8 cellular contexts compared by ENCODE assay signal in genomic region chr2:118774458-118775133, GRCh38.
DNase-seq lines count a peak whose midpoint lies in the region; ATAC-seq and TF ChIP-seq lines count a peak whose summit lies in the region.

No MANE protein-coding gene starts in this region.

- under 1% methylated on average over 19 of the region's 45 CpGs for WGBS in SK-N-SH (ENCODE audit: low lambda C conversion rate)

- no peak overlapping the region for H3K9ac ChIP-seq in SK-N-SH

- H3K4me1 ChIP-seq in A673 (ENCODE audit: insufficient read depth, low read length, poor library complexity, severe bottlenecking) (no peaks in the 10 kb centered on the region), SK-N-SH (ENCODE audit: control insufficient read depth in 1 of 2, insufficient read depth in 2 of 2, low read depth in 1 of 2, low read length in 1 of 2) (peaks cover 0 to 7% of the 10 kb centered on the region in 2 experiments; a peak in 1 of 4 replicates), upper lobe of right lung (peaks cover 6% of the 10 kb centered on the region), OCI-LY7 (ENCODE audit: insufficient read depth, low read length, poor library complexity, severe bottlenecking) (no peaks in the 10 kb centered on the region)

- H3F3A ChIP-seq in SK-N-SH (replicated peaks; ENCODE audit: insufficient read depth), result no peaks in the 10 kb centered on the region

- H3K4me3 ChIP-seq in A673 (ENCODE audit: low read depth, low read length, poor library complexity, severe bottlenecking) (peak overlapping the region; percentile 31), SK-N-SH (ENCODE audit: low read depth in 2 of 2, low read length in 1 of 2) (peak overlapping the region; percentile 42 to 62), upper lobe of right lung (peak overlapping the region; percentile 44), OCI-LY7 (ENCODE audit: low read depth, low read length, poor library complexity, severe bottlenecking) (no peak overlapping the region)

- POLR2A ChIA-PET in A673 (lab: Charles Lee; ENCODE audit: low non-redundant PET) (no interaction called here), SK-N-SH (lab: Yijun Ruan, JAX) (no interaction called here), OCI-LY7 (lab: Charles Lee) (no interaction called here)

- H3K9me2 ChIP-seq in SK-N-SH, result no peaks in the 10 kb centered on the region
- H3K9me2 ChIP-seq in OCI-LY7 (ENCODE audit: insufficient read depth, low read length), result no peaks in the 10 kb centered on the region

- H2AFZ ChIP-seq in SK-N-SH (ENCODE audit: low read depth) (peak overlapping the region; percentile 56), OCI-LY7 (ENCODE audit: low read length) (no peak overlapping the region)

- intact Hi-C loops in A673 (cut with micrococcal nuclease; ENCODE audit: unreplicated experiment), result no loop called here
- intact Hi-C loops in upper lobe of right lung (cut with DNase I), result no loop called here
- intact Hi-C loops in OCI-LY7 (cut with micrococcal nuclease; ENCODE audit: unreplicated experiment), result no loop called here

- H3K9me3 ChIP-seq in A673 (ENCODE audit: low read depth, low read length, poor library complexity, severe bottlenecking), result no peaks in the 10 kb centered on the region
- no peaks in the 10 kb centered on the region for H3K9me3 ChIP-seq in SK-N-SH
- no peaks in the 10 kb centered on the region for H3K9me3 ChIP-seq in upper lobe of right lung
- H3K9me3 ChIP-seq in OCI-LY7 (ENCODE audit: low read length), result no peaks in the 10 kb centered on the region

- H3K27ac ChIP-seq in A673 (ENCODE audit: low read depth, low read length, poor library complexity, severe bottlenecking) (no peak overlapping the region), SK-N-SH (ENCODE audit: low read depth in 2 of 2, low read length in 1 of 2) (no peak overlapping the region), upper lobe of right lung (no peak overlapping the region), OCI-LY7 (ENCODE audit: low read depth, low read length, poor library complexity, severe bottlenecking) (no peak overlapping the region)

- CTCF ChIA-PET in A673 (lab: Charles Lee) (no interaction called here), SK-N-SH (lab: Yijun Ruan, JAX) (no interaction called here), OCI-LY7 (lab: Charles Lee; ENCODE audit: unreplicated experiment) (no interaction called here)

- ATAC-seq in GM19463 (IDR thresholded peaks at IDR 0.05; ENCODE audit: unreplicated experiment), result peak; percentile 66
- peak; percentile 41 for ATAC-seq in esophagus mucosa
- peak; percentile 84 for ATAC-seq in upper lobe of right lung
- ATAC-seq in HG03108 (IDR thresholded peaks at IDR 0.05; ENCODE audit: unreplicated experiment), result no peak

- no TSS peak for BruUV-seq in A673 (replicated peaks; lab: Mats Ljungman, UMichigan)
- BruUV-seq in OCI-LY7 (replicated peaks; lab: Mats Ljungman, UMichigan), result no TSS peak

- peak overlapping the region; percentile 84 for H3K4me2 ChIP-seq in SK-N-SH
- H3K4me2 ChIP-seq in OCI-LY7 (ENCODE audit: low read length), result no peak overlapping the region

- TF ChIP-seq EP300 in SK-N-SH (IDR thresholded peaks at IDR 0.05; ENCODE audit: borderline replicate concordance in 1 of 2, low read depth in 1 of 2, low read length in 1 of 2), result no peak

- H3K27me3 ChIP-seq in A673 (replicated peaks; ENCODE audit: insufficient read depth, low read depth, low read length, poor library complexity), result peaks cover 36% of the 10 kb centered on the region
- H3K27me3 ChIP-seq in SK-N-SH (ENCODE audit: insufficient read depth), result peaks cover 25% of the 10 kb centered on the region; the same call in 1 of the 2 replicates
- H3K27me3 ChIP-seq in upper lobe of right lung, result peaks cover 51% of the 10 kb centered on the region

- H3K36me3 ChIP-seq in A673 (ENCODE audit: insufficient read depth, low read length, poor library complexity, severe bottlenecking) (no peaks in the 10 kb centered on the region), SK-N-SH (replicated peaks in 1 of 2; ENCODE audit: control insufficient read depth in 1 of 2, insufficient read depth in 2 of 2, low read length in 1 of 2) (no peaks in the 10 kb centered on the region), upper lobe of right lung (no peaks in the 10 kb centered on the region), OCI-LY7 (ENCODE audit: insufficient read depth, low read length) (no peaks in the 10 kb centered on the region)

- H3K79me2 ChIP-seq in SK-N-SH (ENCODE audit: insufficient read depth) (no peaks in the 10 kb centered on the region), OCI-LY7 (ENCODE audit: insufficient read depth, low read depth, low read length) (no peaks in the 10 kb centered on the region)

- peak; percentile 39 for DNase-seq in A673 (ENCODE audit: low spot score)
- DNase-seq in SK-N-SH, result peak; percentile 75
- peak; percentile 71 for DNase-seq in myocyte (ENCODE audit: low read depth)
- DNase-seq in upper lobe of right lung, result peak; percentile 67
- no peak for DNase-seq in OCI-LY7 (ENCODE audit: low spot score)

- no peak for TF ChIP-seq CTCF in A673 (conservative IDR thresholded peaks at IDR 0.05; ENCODE audit: low read depth, low read length)
- no peak for TF ChIP-seq CTCF in SK-N-SH (IDR thresholded peaks at IDR 0.05)
- TF ChIP-seq CTCF in upper lobe of right lung (IDR thresholded peaks at IDR 0.05), result no peak
- TF ChIP-seq CTCF in OCI-LY7 (conservative IDR thresholded peaks at IDR 0.05; ENCODE audit: low read length), result no peak

- no peaks in the 10 kb centered on the region for H4K20me1 ChIP-seq in SK-N-SH (ENCODE audit: insufficient read depth)
- H4K20me1 ChIP-seq in OCI-LY7 (ENCODE audit: insufficient read depth, low read length), result no peaks in the 10 kb centered on the region

- TF ChIP-seq RAD21 in SK-N-SH (IDR thresholded peaks at IDR 0.05; ENCODE audit: low read length), result no peak

TF ChIP-seq in SK-N-SH, 30 proteins besides CTCF, POLR2A, EP300 and RAD21:
- TF ChIP-seq EZH2phosphoT487 (IDR thresholded peaks at IDR 0.05; ENCODE audit: borderline replicate concordance, low read depth), result no peak
- no peak for TF ChIP-seq POLR2AphosphoS5 (IDR thresholded peaks at IDR 0.05; ENCODE audit: low read depth, low read length)
- TF ChIP-seq NFIC (IDR thresholded peaks at IDR 0.05; ENCODE audit: borderline replicate concordance), result no peak
- no peak for TF ChIP-seq PBX3 (IDR thresholded peaks at IDR 0.05)
- TF ChIP-seq REST (IDR thresholded peaks at IDR 0.05; ENCODE audit: low read depth, low read length), result no peak
- TF ChIP-seq FOXJ3 (CRISPR knock-in tag; IDR thresholded peaks at IDR 0.05), result no peak
- TF ChIP-seq GATA2 (CRISPR knock-in tag; IDR thresholded peaks at IDR 0.05), result no peak
- TF ChIP-seq, protein P1, sequence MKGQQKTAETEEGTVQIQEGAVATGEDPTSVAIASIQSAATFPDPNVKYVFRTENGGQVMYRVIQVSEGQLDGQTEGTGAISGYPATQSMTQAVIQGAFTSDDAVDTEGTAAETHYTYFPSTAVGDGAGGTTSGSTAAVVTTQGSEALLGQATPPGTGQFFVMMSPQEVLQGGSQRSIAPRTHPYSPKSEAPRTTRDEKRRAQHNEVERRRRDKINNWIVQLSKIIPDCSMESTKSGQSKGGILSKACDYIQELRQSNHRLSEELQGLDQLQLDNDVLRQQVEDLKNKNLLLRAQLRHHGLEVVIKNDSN (IDR thresholded peaks at IDR 0.05; ENCODE audit: borderline replicate concordance, low read depth), result no peak
- no peak for TF ChIP-seq MEF2A (IDR thresholded peaks at IDR 0.05; ENCODE audit: borderline replicate concordance, low read depth)
- TF ChIP-seq GABPA (IDR thresholded peaks at IDR 0.05; ENCODE audit: low read depth), result no peak
- TF ChIP-seq SIN3A (IDR thresholded peaks at IDR 0.05; ENCODE audit: borderline replicate concordance, low read depth, low read length), result no peak
